28 cellular contexts compared by ENCODE assay signal in genomic region chr11:78587446-78587845, GRCh38.
"Had no signal": no experiment of that assay in that cellular context is flagged by ENCODE, and none has a peak within 500 bp of the region (broad histone marks: within the 10 kb centered on the region; RNA-seq: fewer than 3 reads in every experiment).

No MANE protein-coding gene starts in this region.

- H3K27me3 ChIP-seq: adrenal gland, body of pancreas, dorsolateral prefrontal cortex had no signal

- H3K36me3 ChIP-seq: adrenal gland, esophagus squamous epithelium, WERI-Rb-1 had no signal

- H3K4me3 ChIP-seq: adrenal gland, body of pancreas, coronary artery, dorsolateral prefrontal cortex, esophagus squamous epithelium had no signal

- H3K4me1 ChIP-seq: adrenal gland, body of pancreas, esophagus squamous epithelium had no signal

- ATAC-seq: activated CD4-positive, CD25-positive, alpha-beta regulatory T cell treated with anti-CD3 and anti-CD28 coated beads, Interleukin-2, amount 50 U/mL, for 24 hours; activated CD8-positive, alpha-beta T cell treated with anti-CD3 and anti-CD28 coated beads for 36 hours; activated naive CD8-positive, alpha-beta T cell treated with anti-CD3 and anti-CD28 coated beads, Interleukin-2, amount 50 U/mL, for 24 hours; activated T-cell treated with anti-CD3 and anti-CD28 coated beads, Interleukin-2, amount 50 U/mL, for 4 hours; activated T-helper 17 cell treated with anti-CD3 and anti-CD28 coated beads, Interleukin-2, amount 50 U/mL, for 72 hours; body of pancreas; T-helper 17 cell had no signal

- H3K27ac ChIP-seq: adrenal gland, body of pancreas, coronary artery, dorsolateral prefrontal cortex, epithelial cell of prostate, esophagus squamous epithelium, WERI-Rb-1 had no signal

- DNase-seq: activated B cell treated with CpG ODN at 0.5 μM for 24 hours; activated CD4-positive, alpha-beta T cell treated with anti-CD3 and anti-CD28 coated beads for 48 hours; activated CD4-positive, alpha-beta T cell treated with anti-CD3 and anti-CD28 coated beads, Interleukin-2, amount 50 U/mL, for 1 hour; activated CD4-positive, alpha-beta T cell treated with anti-CD3 and anti-CD28 coated beads, Interleukin-2, amount 50 U/mL, for 48 hours; activated CD8-positive, alpha-beta memory T cell treated with anti-CD3 and anti-CD28 coated beads for 24 hours; activated CD8-positive, alpha-beta T cell treated with anti-CD3 and anti-CD28 coated beads for 36 hours; activated effector memory CD4-positive, alpha-beta T cell treated with Interleukin-2 at 50 U/mL for 16 hours; activated gamma-delta T cell treated with Interleukin-2 at 50 U/mL for 16 hours; activated naive CD4-positive, alpha-beta T cell treated with anti-CD3 and anti-CD28 coated beads for 36 hours; activated naive CD8-positive, alpha-beta T cell treated with anti-CD3 and anti-CD28 coated beads for 36 hours; activated naive CD8-positive, alpha-beta T cell treated with anti-CD3 and anti-CD28 coated beads, Interleukin-2, amount 50 U/mL, for 24 hours; activated T-cell treated with anti-CD3 and anti-CD28 coated beads, Interleukin-2, amount 50 U/mL, for 4 hours; adrenal gland; amygdala; aorta; body of pancreas; dorsolateral prefrontal cortex; effector memory CD4-positive, alpha-beta T cell; esophagus squamous epithelium; head of caudate nucleus; T-helper 1 cell; T-helper 17 cell; T1000; WERI-Rb-1 had no signal
